In genomic region chr3:36905545-36905944, GRCh38 we compare ENCODE assay signal across 13 cellular contexts. TPM values are rescaled to one million over a fixed set of nuclear protein-coding genes. Genes with fewer than 3 reads are reported as not detected.
DNase-seq lines count a peak whose midpoint lies in the region; ATAC-seq and TF ChIP-seq lines count a peak whose summit lies in the region.
"Had no signal": no experiment of that assay in that cellular context is flagged by ENCODE, and none has a peak within 500 bp of the region (broad histone marks: within the 10 kb centered on the region; RNA-seq: fewer than 3 reads in every experiment).

No MANE protein-coding gene starts in this region.

- no peak for DNase-seq in activated T-cell treated with anti-CD3 and anti-CD28 coated beads, Interleukin-2, amount 50 U/mL, for 4 hours
- DNase-seq in activated T-cell treated with anti-CD3 and anti-CD28 coated beads, Interleukin-2, amount 50 U/mL, for 48 hours, result no peak
- no peak for DNase-seq in effector memory CD8-positive, alpha-beta T cell
- peak; percentile 17 for DNase-seq in stimulated activated naive CD8-positive, alpha-beta T cell treated with anti-CD3 and anti-CD28 coated beads, Interleukin-15, Interleukin-2, amounts not matched to agents 100 U/mL and 50 U/mL, for 24 hours
- no peak for DNase-seq in H7
- DNase-seq: activated CD4-positive, alpha-beta T cell treated with anti-CD3 and anti-CD28 coated beads for 4 hours; DMS153; mesendoderm; NCI-H510A treated with DMSO at 0.1 percent for 48 hours; SW 1271 had no signal

- H3K9me3 ChIP-seq in OCI-LY3 (ENCODE audit: insufficient read depth, low read length), result no peaks in the 10 kb centered on the region

- no peak for TF ChIP-seq CTCF in OCI-LY3 (IDR thresholded peaks at IDR 0.05; ENCODE audit: low read depth, low read length)

- peak overlapping the region; percentile 76 for H3K4me3 Mint-ChIP-seq in activated T-cell treated with anti-CD3 and anti-CD28 coated beads, Interleukin-2, amount 50 U/mL, for 4 hours
- H3K4me3 Mint-ChIP-seq in effector memory CD8-positive, alpha-beta T cell, result peak overlapping the region; percentile 92 to 95

- H4K20me1 ChIP-seq in OCI-LY3 (ENCODE audit: insufficient read depth, low read length), result no peaks in the 10 kb centered on the region

- ATAC-seq in activated T-cell treated with anti-CD3 and anti-CD28 coated beads, Interleukin-2, amount 50 U/mL, for 4 hours, result peak; percentile 36 to 53
- ATAC-seq in effector memory CD8-positive, alpha-beta T cell (replicated peaks), result no peak
- peak; percentile 54 for ATAC-seq in stimulated activated naive CD8-positive, alpha-beta T cell treated with anti-CD3 and anti-CD28 coated beads, Interleukin-15, Interleukin-2, amounts not matched to agents 100 U/mL and 50 U/mL, for 24 hours
- no peak for ATAC-seq in GM21576 (IDR thresholded peaks at IDR 0.05; ENCODE audit: unreplicated experiment)
- no peak for ATAC-seq in HG02763 (IDR thresholded peaks at IDR 0.05; ENCODE audit: unreplicated experiment)

- peak overlapping the region; percentile 25; the same call in 1 of the 2 replicates for H3K9ac ChIP-seq in OCI-LY3 (ENCODE audit: low read length)

- H3K79me2 ChIP-seq in OCI-LY3 (ENCODE audit: low read length), result peaks cover 33% of the 10 kb centered on the region

- peak overlapping the region; percentile 58 for H3K27ac ChIP-seq in OCI-LY3 (ENCODE audit: low read length)

- H3K27me3 ChIP-seq in OCI-LY3 (ENCODE audit: low read depth, low read length) (no peaks in the 10 kb centered on the region), H7 (ENCODE audit: control insufficient read depth, insufficient read depth, low read length) (no peaks in the 10 kb centered on the region)

- peaks cover 18% of the 10 kb centered on the region for H3K36me3 Mint-ChIP-seq in activated T-cell treated with anti-CD3 and anti-CD28 coated beads, Interleukin-2, amount 50 U/mL, for 4 hours (ENCODE audit: insufficient read depth)
- H3K36me3 Mint-ChIP-seq in effector memory CD8-positive, alpha-beta T cell (ENCODE audit: insufficient read depth), result peaks cover 49% of the 10 kb centered on the region

- peak overlapping the region; percentile 86 for H3K4me2 ChIP-seq in OCI-LY3 (ENCODE audit: low read length)

- no peaks in the 10 kb centered on the region for H3K9me3 Mint-ChIP-seq in activated T-cell treated with anti-CD3 and anti-CD28 coated beads, Interleukin-2, amount 50 U/mL, for 4 hours
- no peaks in the 10 kb centered on the region for H3K9me3 Mint-ChIP-seq in effector memory CD8-positive, alpha-beta T cell

- peaks cover 81% of the 10 kb centered on the region for H3K4me1 ChIP-seq in OCI-LY3 (ENCODE audit: low read length)

- H3K36me3 ChIP-seq in OCI-LY3 (replicated peaks; ENCODE audit: low read depth, low read length) (peaks cover 34% of the 10 kb centered on the region), H7 (replicated peaks; ENCODE audit: control insufficient read depth, insufficient read depth, low read length) (no peaks in the 10 kb centered on the region)

- peak overlapping the region; percentile 92 to 96 for H3K27ac Mint-ChIP-seq in effector memory CD8-positive, alpha-beta T cell

- H2AFZ ChIP-seq in OCI-LY3 (ENCODE audit: low read depth, low read length), result no peak overlapping the region

- H3K4me3 ChIP-seq in OCI-LY3 (ENCODE audit: low read length) (peak overlapping the region; percentile 45), H7 (ENCODE audit: insufficient read depth, low read depth, low read length) (no peak overlapping the region)

- H3K27me3 Mint-ChIP-seq in activated T-cell treated with anti-CD3 and anti-CD28 coated beads, Interleukin-2, amount 50 U/mL, for 4 hours (ENCODE audit: low read depth), result no peaks in the 10 kb centered on the region
- H3K27me3 Mint-ChIP-seq in effector memory CD8-positive, alpha-beta T cell, result no peaks in the 10 kb centered on the region

- H3K4me1 Mint-ChIP-seq in activated T-cell treated with anti-CD3 and anti-CD28 coated beads, Interleukin-2, amount 50 U/mL, for 4 hours (ENCODE audit: low read depth), result peaks cover 73% of the 10 kb centered on the region
- peaks cover 53 to 69% of the 10 kb centered on the region in 2 donors for H3K4me1 Mint-ChIP-seq in effector memory CD8-positive, alpha-beta T cell (ENCODE audit: low read depth in 2 of 2)

RNA-seq across cellular contexts. Expression of gene TRANK1, which starts 39.3 kb away (rescaled TPM):
- total RNA-seq in activated T-cell treated with anti-CD3 and anti-CD28 coated beads, Interleukin-2, amount 50 U/mL, for 4 hours, result 1 to 10 TPM; 2.2 to 3.8 (median 2.7) TPM
- 0.52 and 0.62 TPM in 2 replicates for total RNA-seq in H7 (2014; rRNA removed; shearing (Covaris generic))

Comparison
In these comparisons a context has a peak if more than half of its experiments do, and no peak if none do; other contexts are left out.
1. ATAC-seq: peak in activated T-cell treated with anti-CD3 and anti-CD28 coated beads, Interleukin-2, amount 50 U/mL, for 4 hours (2 of 2) and stimulated activated naive CD8-positive, alpha-beta T cell treated with anti-CD3 and anti-CD28 coated beads, Interleukin-15, Interleukin-2, amounts not matched to agents 100 U/mL and 50 U/mL, for 24 hours (single experiment); none in effector memory CD8-positive, alpha-beta T cell (single experiment), GM21576 (single experiment) and HG02763 (single experiment).